26 cellular contexts compared by ENCODE assay signal in the genomic region with DNA sequence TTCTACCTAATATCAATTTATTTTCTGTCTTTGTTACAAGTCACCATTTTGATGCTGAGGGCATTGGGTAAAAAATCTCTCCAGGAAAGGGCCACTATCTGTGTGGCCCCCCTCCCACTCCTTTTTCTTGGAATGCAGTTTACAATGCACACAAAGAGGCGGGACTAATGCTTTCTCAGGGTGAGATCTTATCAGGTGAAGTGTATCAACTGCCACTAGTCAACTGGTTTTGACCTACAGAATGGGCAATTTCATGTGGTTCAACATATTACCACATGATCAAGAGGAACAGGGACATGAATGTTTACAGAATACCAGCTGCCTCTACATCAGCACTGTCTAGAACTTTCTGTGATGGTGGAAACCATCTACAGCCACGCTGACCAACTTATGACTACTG. TPM values are rescaled to one million over a fixed set of nuclear protein-coding genes. Genes with fewer than 3 reads are reported as not detected.
DNase-seq lines count a peak whose midpoint lies in the region; ATAC-seq, FAIRE-seq and TF ChIP-seq lines count a peak whose summit lies in the region.
"Had no signal": no experiment of that assay in that cellular context is flagged by ENCODE, and none has a peak within 500 bp of the region (broad histone marks: within the 10 kb centered on the region; RNA-seq: fewer than 3 reads in every experiment).

No MANE protein-coding gene starts in this region.

- TF ChIP-seq POLR2A in K562 (conservative IDR thresholded peaks at IDR 0.05) (no peak), H54 (IDR thresholded peaks at IDR 0.05; ENCODE audit: low read depth, low read length) (no peak)

- CTCF ChIA-PET in K562 (lab: Yijun Ruan, JAX; ENCODE audit: low intra/inter-chr PET ratio) (no interaction called here), GM10248 (lab: Yijun Ruan, JAX) (interaction anchor here (0.7 to 5.8 kb wide), 3 partner anchors 12 to 318 kb away, joined by 3 to 57 read pairs (median 11); no protein-coding TSS in a partner anchor)

- no peak overlapping the region for H3K4me2 ChIP-seq in DND-41 (ENCODE audit: insufficient read depth, low read length)
- peak overlapping the region; percentile 44; the same call in 1 of the 2 replicates for H3K4me2 ChIP-seq in K562 (ENCODE audit: insufficient read depth, low read length)

- in situ Hi-C loops in K562 (cut with MboI), result no loop called here

- peak; percentile 68; the same call in 1 of the 2 replicates for TF ChIP-seq EP300 in K562 (IDR thresholded peaks at IDR 0.05; ENCODE audit: low read length)

- 3% methylated on average over 2 of the region's 2 CpGs for WGBS in K562 (ENCODE audit: insufficient coverage, low coverage, missing lambda C conversion rate)

- FAIRE-seq in K562 (lab: Jason Lieb, UNC) (no peak), H54 (lab: Jason Lieb, UNC) (no peak)

- no peak for TF ChIP-seq RAD21 in K562 (CRISPR knock-in tag; conservative IDR thresholded peaks at IDR 0.05 in 1 of 2, IDR thresholded peaks at IDR 0.05 in 1 of 2)

- peaks cover 11% of the 10 kb centered on the region for H3K36me3 ChIP-seq in DND-41 (ENCODE audit: insufficient read depth, low read length)
- peaks cover 29% of the 10 kb centered on the region for H3K36me3 ChIP-seq in K562 (ENCODE audit: control insufficient read depth, insufficient read depth, low read length)
- H3K36me3 ChIP-seq in neutrophil, result no peaks in the 10 kb centered on the region

- H3K79me2 ChIP-seq in DND-41 (ENCODE audit: insufficient read depth, low read length) (peaks cover 78% of the 10 kb centered on the region), K562 (ENCODE audit: control insufficient read depth, insufficient read depth, low read length) (peaks cover 56% of the 10 kb centered on the region)

- H3K9me1 ChIP-seq in K562 (ENCODE audit: control insufficient read depth, insufficient read depth, low read length), result peaks cover 3% of the 10 kb centered on the region

- intact Hi-C loops in K562 (cut with micrococcal nuclease), result no loop called here

- H2AFZ ChIP-seq in DND-41 (ENCODE audit: low read depth, low read length), result no peak overlapping the region
- no peak overlapping the region for H2AFZ ChIP-seq in K562 (ENCODE audit: low read depth, low read length)

- peak; percentile 22 for DNase-seq in DND-41
- DNase-seq in HT-29 (ENCODE audit: low spot score), result peak; percentile 15
- peak in 2 of 4 experiments; percentile 50 to 56 for DNase-seq in K562 (ENCODE audit: extremely low read depth in 1 of 4, low spot score in 3 of 4)
- DNase-seq in NCI-H510A treated with DMSO at 0.1 percent for 48 hours (lab: John Stamatoyannopoulos, UW), result no peak
- DNase-seq in H54 (ENCODE audit: insufficient read length, low spot score), result no peak
- no peak for DNase-seq in A172 (ENCODE audit: low spot score)
- DNase-seq in GM10248 (ENCODE audit: extremely low spot score), result no peak
- DNase-seq: CD8-positive, alpha-beta T cell; cerebellar nuclear complex; foreskin keratinocyte; GOT3; left ventricle myocardium inferior; MG63; NCI-H146; NCI-H526; psoas muscle; RPMI8226; stimulated activated CD4-positive, alpha-beta T cell treated with anti-CD3 and anti-CD28 coated beads, Interleukin-2, amount 100 ng/mL, for 24 hours; testis had no signal

- ATAC-seq in DND-41 (ENCODE audit: insufficient read depth, low read depth) (no peak), K562 (no peak)
- ATAC-seq: CD8-positive, alpha-beta T cell; foreskin keratinocyte; psoas muscle; stimulated activated effector memory CD8-positive, alpha-beta T cell treated with anti-CD3 and anti-CD28 coated beads, Interleukin-12 subunit alpha, Interleukin-12 subunit beta, amount 100 ng/mL, for 72 hours had no signal

- H3K9ac ChIP-seq in DND-41 (ENCODE audit: low read depth, low read length), result no peak overlapping the region
- H3K9ac ChIP-seq in K562 (ENCODE audit: insufficient read depth in 1 of 2, low read depth in 2 of 2, low read length in 2 of 2), result no peak overlapping the region

- POLR2A ChIA-PET in K562 (lab: Yijun Ruan, JAX), result interaction anchor here (0.7 to 1.5 kb wide), 4 partner anchors 10 to 280 kb away, joined by 3 to 5 read pairs (median 3); no protein-coding TSS in a partner anchor
- POLR2A ChIA-PET in GM10248 (lab: Yijun Ruan, JAX), result no interaction called here

- no TSS peak for BruUV-seq in K562 (replicated peaks; lab: Mats Ljungman, UMichigan)

- H4K20me1 ChIP-seq in DND-41 (ENCODE audit: insufficient read depth, low read length) (peaks cover 56% of the 10 kb centered on the region), K562 (replicated peaks; ENCODE audit: control insufficient read depth, insufficient read depth, low read length) (peaks cover 7% of the 10 kb centered on the region; the same call in 1 of the 2 replicates)

- no peaks in the 10 kb centered on the region for H3K27me3 ChIP-seq in DND-41 (ENCODE audit: insufficient read depth, low read length, poor library complexity)
- no peaks in the 10 kb centered on the region for H3K27me3 ChIP-seq in K562 (ENCODE audit: control insufficient read depth in 2 of 2, insufficient read depth in 2 of 2, low read length in 2 of 2)
- H3K27me3 ChIP-seq in neutrophil, result no peaks in the 10 kb centered on the region
- H3K27me3 ChIP-seq: MG63, testis had no signal

- H3K4me3 ChIP-seq in DND-41 (ENCODE audit: low read depth in 1 of 2, low read length in 2 of 2) (no peak overlapping the region), K562 (no peak overlapping the region), neutrophil (ENCODE audit: low read depth in 1 of 2, low read length in 1 of 2) (no peak overlapping the region)
- H3K4me3 ChIP-seq: left ventricle myocardium inferior, MG63, psoas muscle, SK-N-MC, testis had no signal

- no peaks in the 10 kb centered on the region for H3K9me3 ChIP-seq in DND-41 (ENCODE audit: insufficient read depth, low read length, severe bottlenecking)
- H3K9me3 ChIP-seq in K562 (replicated peaks; ENCODE audit: control insufficient read depth, insufficient read depth, low read depth, low read length), result no peaks in the 10 kb centered on the region
- no peaks in the 10 kb centered on the region for H3K9me3 ChIP-seq in neutrophil
- H3K9me3 ChIP-seq: left ventricle myocardium inferior, MG63, psoas muscle, testis had no signal

- TF ChIP-seq CTCF in DND-41 (IDR thresholded peaks at IDR 0.05; ENCODE audit: borderline replicate concordance, extremely low read depth, low read length, poor library complexity, severe bottlenecking) (no peak), K562 (IDR thresholded peaks at IDR 0.05 in 2 of 3, conservative IDR thresholded peaks at IDR 0.05 in 1 of 3; ENCODE audit: insufficient read depth in 2 of 3, low read depth in 1 of 3, low read length in 3 of 3) (no peak), neutrophil (IDR thresholded peaks at IDR 0.05) (no peak), GM10248 (IDR thresholded peaks at IDR 0.05; ENCODE audit: control extremely low read depth, extremely low read depth, low read depth, missing control alignments) (no peak)

- peaks cover 36% of the 10 kb centered on the region for H3K4me1 ChIP-seq in DND-41 (ENCODE audit: insufficient read depth, low read length)
- peaks cover 14 to 29% of the 10 kb centered on the region in 2 experiments for H3K4me1 ChIP-seq in K562 (replicated peaks in 1 of 2; ENCODE audit: control insufficient read depth in 2 of 2, insufficient read depth in 2 of 2, low read length in 2 of 2)
- H3K4me1 ChIP-seq in neutrophil (ENCODE audit: control insufficient read depth in 1 of 2, insufficient read depth in 1 of 2, low read depth in 1 of 2, low read length in 1 of 2), result peaks cover 19 to 24% of the 10 kb centered on the region in 2 experiments

- no peak overlapping the region for H3K27ac ChIP-seq in DND-41 (ENCODE audit: low read length)
- H3K27ac ChIP-seq in K562 (ENCODE audit: extremely low read depth, low read depth, low read length), result peak overlapping the region; percentile 65; the same call in 1 of the 3 replicates
- peak overlapping the region; percentile 15 for H3K27ac ChIP-seq in neutrophil
- H3K27ac ChIP-seq: foreskin keratinocyte, left ventricle myocardium inferior, psoas muscle, SK-N-MC, testis had no signal

RNA-seq across cellular contexts. Expression of gene RRBP1, which starts 3.7 kb away (rescaled TPM):
- total RNA-seq in HT-29 (2014; rRNA removed; shearing (Covaris generic)), result 93.6 and 101 TPM in 2 replicates
- total RNA-seq in K562 (2011; cell fraction: chromatin; rRNA removed; ENCODE audit: low replicate concordance), result 66.3 and 83.0 TPM in 2 replicates
- 45.0 and 45.3 TPM in 2 replicates for total RNA-seq in K562 (2011; cell fraction: nucleolus; rRNA removed)
- 45.3 and 46.8 TPM in 2 replicates for total RNA-seq in K562 (2011; cell fraction: nucleoplasm; rRNA removed)
- total RNA-seq in K562 (2014; rRNA removed), result 21.5 and 28.1 TPM in 2 replicates
- total RNA-seq in K562 (2014; rRNA removed; fragmentation: Illumina TruSeq; extraction: Trizol), result 13.3 and 14.7 TPM in 2 replicates
- total RNA-seq in K562 (2015; rRNA removed; fragmentation: Illumina TruSeq; extraction: Trizol), result 23.0 and 24.0 TPM in 2 replicates
- total RNA-seq in K562 (2021), result 25.7 and 32.0 TPM in 2 replicates
- polyA plus RNA-seq in K562 (2011; rRNA removed), result 9.2 and 12.0 TPM in 2 replicates
- polyA plus RNA-seq in K562 (2011; cell fraction: cytosol; rRNA removed), result 7.0 and 8.1 TPM in 2 replicates
- 21.0 and 24.9 TPM in 2 replicates for polyA plus RNA-seq in K562 (2011; cell fraction: nucleus; rRNA removed)
- 23.1 and 33.3 TPM in 2 replicates for polyA plus RNA-seq in K562 (2012)
- polyA plus RNA-seq in K562 (2014; fragmentation: Illumina TruSeq; extraction: Trizol), result 16.9 and 20.1 TPM in 2 replicates
- polyA plus RNA-seq in K562 (2014; fragmentation: Nextera tagmentation; extraction: Ambion mirVana), result under 1 TPM; 0.84 to 0.95 TPM
- 17.2 and 17.6 TPM in 2 replicates for polyA plus RNA-seq in K562 (2014; rRNA removed)
- polyA minus RNA-seq in K562 (2011; rRNA and poly(A)+ RNA removed), result 11.9 and 12.7 TPM in 2 replicates
- polyA minus RNA-seq in K562 (2011; cell fraction: cytosol; rRNA and poly(A)+ RNA removed), result 13.5 and 17.6 TPM in 2 replicates
- 12.1 and 18.4 TPM in 2 replicates for polyA minus RNA-seq in K562 (2011; cell fraction: nucleus; rRNA and poly(A)+ RNA removed)
- total RNA-seq in A172 (2014; rRNA removed; shearing (Covaris generic)), result 104 and 136 TPM in 2 replicates

RNA-seq across cellular contexts. Expression of gene BANF2, which starts 21.5 kb away (rescaled TPM):
- not detected in 2 replicates for total RNA-seq in HT-29 (2014; rRNA removed; shearing (Covaris generic))
- not detected in 2 replicates for total RNA-seq in K562 (2011; cell fraction: chromatin; rRNA removed; ENCODE audit: low replicate concordance)
- total RNA-seq in K562 (2011; cell fraction: nucleolus; rRNA removed), result not detected in 2 replicates
- total RNA-seq in K562 (2011; cell fraction: nucleoplasm; rRNA removed), result not detected in 2 replicates
- total RNA-seq in K562 (2014; rRNA removed) (not detected in 2 replicates), K562 (2014; rRNA removed; fragmentation: Illumina TruSeq; extraction: Trizol) (not detected in 2 replicates), K562 (2015; rRNA removed; fragmentation: Illumina TruSeq; extraction: Trizol) (not detected in 2 replicates), K562 (2021) (not detected in 2 replicates)
- polyA plus RNA-seq in K562 (2011; rRNA removed) (not detected in 2 replicates), K562 (2014; fragmentation: Illumina TruSeq; extraction: Trizol) (not detected in 2 replicates), K562 (2014; fragmentation: Nextera tagmentation; extraction: Ambion mirVana) (not detected), K562 (2014; rRNA removed) (not detected in 2 replicates)
- polyA plus RNA-seq in K562 (2011; cell fraction: cytosol; rRNA removed), result not detected in 2 replicates
- not detected in 2 replicates for polyA plus RNA-seq in K562 (2011; cell fraction: nucleus; rRNA removed)
- not detected in 2 replicates for polyA plus RNA-seq in K562 (2012)
- polyA minus RNA-seq in K562 (2011; rRNA and poly(A)+ RNA removed), result not detected in 2 replicates
- not detected in 2 replicates for polyA minus RNA-seq in K562 (2011; cell fraction: cytosol; rRNA and poly(A)+ RNA removed)
- polyA minus RNA-seq in K562 (2011; cell fraction: nucleus; rRNA and poly(A)+ RNA removed), result not detected in 2 replicates
- not detected in 2 replicates for total RNA-seq in A172 (2014; rRNA removed; shearing (Covaris generic))
- total RNA-seq: activated T-helper 1 cell treated with anti-CD3 and anti-CD28 coated beads, Interleukin-12 subunit alpha, Interleukin-12 subunit beta, Interleukin-2, Interleukin-4 antibody, amounts not matched to agents 30 ng/mL and 10 ng/mL and 1 ng/mL, durations not matched to agents 14 hours and 24 hours and 36 hours; CD8-positive, alpha-beta T cell; epithelial cell of proximal tubule; foreskin keratinocyte; left ventricle myocardium inferior; psoas muscle; skeletal muscle tissue had no signal
- polyA plus RNA-seq: foreskin keratinocyte, neural cell, psoas muscle had no signal

Comparison
In these comparisons a context has a peak if more than half of its experiments do, and no peak if none do; other contexts are left out.
1. DNase-seq: peak in DND-41 (single experiment) and HT-29 (single experiment); none in NCI-H510A treated with DMSO at 0.1 percent for 48 hours (single experiment), H54 (single experiment), A172 (single experiment) and GM10248 (single experiment).